ENCODE assay signal across 8 cellular contexts in genomic region chr12:122064780-122065588, GRCh38. TPM values are rescaled to one million over a fixed set of nuclear protein-coding genes. Genes with fewer than 3 reads are reported as not detected.
DNase-seq lines count a peak whose midpoint lies in the region; ATAC-seq and TF ChIP-seq lines count a peak whose summit lies in the region.

No MANE protein-coding gene starts in this region.

- no peak for TF ChIP-seq EP300 in suprapubic skin (IDR thresholded peaks at IDR 0.05)

- DNase-seq in CD1c-positive myeloid dendritic cell (ENCODE audit: extremely low spot score), result peak; percentile 22
- no peak for DNase-seq in MM.1S
- peak; percentile 69 for DNase-seq in UCSD-AML1 (lab: John Stamatoyannopoulos, UW; ENCODE audit: unreplicated experiment)
- DNase-seq in right atrium auricular region (ENCODE audit: low spot score), result no peak
- DNase-seq in suprapubic skin (ENCODE audit: low spot score in 2 of 2), result no peak
- no peak for DNase-seq in CD4-positive, alpha-beta T cell

- H3K36me3 ChIP-seq in MM.1S (replicated peaks; ENCODE audit: insufficient read depth, low read length) (no peaks in the 10 kb centered on the region), right atrium auricular region (no peaks in the 10 kb centered on the region), suprapubic skin (peaks cover 10% of the 10 kb centered on the region)

- H3K27ac Mint-ChIP-seq in CD4-positive, alpha-beta T cell, result no peak overlapping the region

- TF ChIP-seq POLR2A in suprapubic skin (IDR thresholded peaks at IDR 0.05), result no peak

- no peaks in the 10 kb centered on the region for H3K36me3 Mint-ChIP-seq in CD4-positive, alpha-beta T cell (ENCODE audit: low read depth)

- TF ChIP-seq CTCF in MM.1S (IDR thresholded peaks at IDR 0.05; ENCODE audit: low read length), result no peak
- TF ChIP-seq CTCF in right atrium auricular region (IDR thresholded peaks at IDR 0.05), result no peak
- TF ChIP-seq CTCF in suprapubic skin (IDR thresholded peaks at IDR 0.05), result no peak
- TF ChIP-seq CTCF in CD4-positive, alpha-beta T cell (IDR thresholded peaks at IDR 0.05), result no peak

- H3K4me3 ChIP-seq in MM.1S (ENCODE audit: low read length) (no peak overlapping the region), right atrium auricular region (peak overlapping the region in 1 of 2 donors; percentile 11), suprapubic skin (no peak overlapping the region)

- peak overlapping the region; percentile 32; the same call in 1 of the 2 replicates for H3K4me2 ChIP-seq in MM.1S (ENCODE audit: low read depth, low read length)

- H3K9me3 ChIP-seq in MM.1S (replicated peaks; ENCODE audit: insufficient read depth, low read length) (no peaks in the 10 kb centered on the region), right atrium auricular region (no peaks in the 10 kb centered on the region), suprapubic skin (no peaks in the 10 kb centered on the region)
- no peaks in the 10 kb centered on the region for H3K9me3 ChIP-seq in CD4-positive, alpha-beta T cell (ENCODE audit: control insufficient read depth, low read length)

- no peak overlapping the region for H2AFZ ChIP-seq in MM.1S (ENCODE audit: low read length)

- CTCF ChIA-PET in CD4-positive, alpha-beta T cell (lab: Charles Lee), result interaction anchor here (2.6 kb wide), 1 partner anchor 10 kb away, joined by 11 read pairs; no protein-coding TSS in a partner anchor

- H3K9ac ChIP-seq in MM.1S (ENCODE audit: low read length), result no peak overlapping the region

- intact Hi-C loops in CD4-positive, alpha-beta T cell (cut with DNase I, micrococcal nuclease), result no loop called here

- no peak overlapping the region for H3K4me3 Mint-ChIP-seq in CD4-positive, alpha-beta T cell

- H3K4me1 Mint-ChIP-seq in CD4-positive, alpha-beta T cell (ENCODE audit: low read depth), result peaks cover 17% of the 10 kb centered on the region

- H3K9me2 ChIP-seq in MM.1S (replicated peaks; ENCODE audit: insufficient read depth, low read length), result no peaks in the 10 kb centered on the region

- no peaks in the 10 kb centered on the region for H3K27me3 Mint-ChIP-seq in CD4-positive, alpha-beta T cell

- no peaks in the 10 kb centered on the region for H3K9me3 Mint-ChIP-seq in CD4-positive, alpha-beta T cell

- no peak for ATAC-seq in CD4-positive, alpha-beta T cell (ENCODE audit: poor library complexity)
- ATAC-seq in HG03135 (IDR thresholded peaks at IDR 0.05; ENCODE audit: unreplicated experiment) (no peak), GM19395 (IDR thresholded peaks at IDR 0.05; ENCODE audit: unreplicated experiment) (no peak)

- peaks cover 5% of the 10 kb centered on the region; the same call in 1 of the 2 replicates for H3F3A ChIP-seq in MM.1S (ENCODE audit: insufficient read depth, low read length)

- WGBS in suprapubic skin, result 71% methylated on average over 14 of the region's 16 CpGs

- no peaks in the 10 kb centered on the region for H3K79me2 ChIP-seq in MM.1S (ENCODE audit: low read length)

- POLR2A ChIA-PET in CD4-positive, alpha-beta T cell (lab: Charles Lee), result no interaction called here

- no peak overlapping the region for H3K27ac ChIP-seq in MM.1S (ENCODE audit: low read length)
- H3K27ac ChIP-seq in right atrium auricular region, result peak overlapping the region; percentile 58 to 73
- H3K27ac ChIP-seq in suprapubic skin, result peak overlapping the region; percentile 71
- H3K27ac ChIP-seq in CD4-positive, alpha-beta T cell (ENCODE audit: low read depth, low read length), result no peak overlapping the region

- H4K20me1 ChIP-seq in MM.1S (ENCODE audit: insufficient read depth, low read length), result no peaks in the 10 kb centered on the region

- H3K4me1 ChIP-seq in MM.1S (ENCODE audit: low read length) (0 out of 2 replicates have a peak, but pooled peaks cover 9% of the 10 kb centered on the region), right atrium auricular region (peaks cover 0 to 40% of the 10 kb centered on the region in 2 donors), suprapubic skin (peaks cover 39% of the 10 kb centered on the region)

- H3K27me3 ChIP-seq in MM.1S (replicated peaks; ENCODE audit: insufficient read depth, low read length) (no peaks in the 10 kb centered on the region), right atrium auricular region (no peaks in the 10 kb centered on the region), suprapubic skin (no peaks in the 10 kb centered on the region)
- H3K27me3 ChIP-seq in CD4-positive, alpha-beta T cell (ENCODE audit: control insufficient read depth, insufficient read depth, low read length), result no peaks in the 10 kb centered on the region

RNA-seq across cellular contexts. Expression of gene MLXIP, which starts 13.6 kb away (rescaled TPM):
- total RNA-seq in right atrium auricular region, result 10 to 100 TPM; 14.2 to 24.1 TPM
- 10 to 100 TPM; 25.2 to 91.4 (median 35.4) TPM for total RNA-seq in suprapubic skin
- 10 to 100 TPM; 98.0 to 99.3 TPM for total RNA-seq in CD4-positive, alpha-beta T cell

RNA-seq across cellular contexts. Expression of gene BCL7A, which starts 43.3 kb away (rescaled TPM):
- total RNA-seq in right atrium auricular region (10 to 100 TPM; 11.5 to 21.2 TPM), suprapubic skin (10 to 100 TPM; 15.9 to 30.9 (median 22.7) TPM)
- total RNA-seq in CD4-positive, alpha-beta T cell, result 1 to 10 TPM; 3.5 to 4.4 TPM

Comparison
In these comparisons a context has a peak if more than half of its experiments do, and no peak if none do; other contexts are left out.
1. DNase-seq: peak in CD1c-positive myeloid dendritic cell (single experiment) and UCSD-AML1 (single experiment); none in MM.1S (single experiment), right atrium auricular region (single experiment), suprapubic skin (0 of 2) and CD4-positive, alpha-beta T cell (0 of 10).
2. H3K27ac ChIP-seq: peak in right atrium auricular region (2 of 2) and suprapubic skin (single experiment); none in MM.1S (single experiment) and CD4-positive, alpha-beta T cell (single experiment).